ENCODE assay signal across 18 cellular contexts in the genomic region with DNA sequence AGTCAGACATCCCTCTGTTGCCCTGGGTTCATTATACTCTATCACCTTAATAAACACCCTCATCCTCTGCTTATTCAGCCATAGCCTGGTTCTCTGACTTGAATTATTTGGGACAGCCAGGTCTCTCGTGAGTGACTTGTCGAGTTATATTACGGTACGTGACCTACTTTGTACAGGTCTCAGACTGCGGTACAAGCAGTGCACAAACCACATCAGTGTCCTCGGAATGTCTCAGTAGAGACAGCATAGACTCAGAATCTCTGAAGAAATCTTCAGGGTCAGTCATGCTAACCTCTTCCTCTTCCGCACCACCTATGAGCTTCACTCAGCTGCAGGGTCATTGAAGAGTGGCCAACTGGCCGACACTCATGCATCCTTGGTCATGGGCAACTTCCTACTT.
DNase-seq lines count a peak whose midpoint lies in the region; ATAC-seq lines count a peak whose summit lies in the region.
"Had no signal": no experiment of that assay in that cellular context is flagged by ENCODE, and none has a peak within 500 bp of the region (broad histone marks: within the 10 kb centered on the region; RNA-seq: fewer than 3 reads in every experiment).

No MANE protein-coding gene starts in this region.

- POLR2A ChIA-PET in T-cell (lab: Charles Lee), result no interaction called here

- ATAC-seq in T-cell (replicated peaks in 1 of 4), result peak in 3 of 4 experiments; percentile 15 to 43 (median 37)
- ATAC-seq: GM12878 had no signal

- DNase-seq in activated naive CD8-positive, alpha-beta T cell treated with anti-CD3 and anti-CD28 coated beads for 36 hours, result no peak
- DNase-seq in T-cell (no peak), retina (peak; percentile 48), mucosa of gallbladder (ENCODE audit: low spot score) (no peak), NCI-H187 (lab: John Stamatoyannopoulos, UW) (no peak), DMS53 (lab: John Stamatoyannopoulos, UW) (no peak)
- peak; percentile 1 for DNase-seq in central memory CD4-positive, alpha-beta T cell
- DNase-seq: ACHN; BE2C; C1 segment of cervical spinal cord; CD4-positive, alpha-beta T cell; DMS153; DMS79 treated with DMSO at 0.1 percent for 48 hours; GF-D8; H9; IMR-90 had no signal

- H3K36me3 Mint-ChIP-seq in activated naive CD8-positive, alpha-beta T cell, result no peaks in the 10 kb centered on the region
- no peaks in the 10 kb centered on the region for H3K36me3 Mint-ChIP-seq in activated naive CD8-positive, alpha-beta T cell treated with anti-CD3 and anti-CD28 coated beads for 36 hours
- H3K36me3 Mint-ChIP-seq in T-cell, result no peaks in the 10 kb centered on the region

- H3K27ac Mint-ChIP-seq in activated naive CD8-positive, alpha-beta T cell, result peak overlapping the region; percentile 34
- H3K27ac Mint-ChIP-seq in activated naive CD8-positive, alpha-beta T cell treated with anti-CD3 and anti-CD28 coated beads for 36 hours, result no peak overlapping the region
- H3K27ac Mint-ChIP-seq in T-cell, result no peak overlapping the region
- H3K27ac Mint-ChIP-seq: CD4-positive, alpha-beta T cell; H9 had no signal

- no peaks in the 10 kb centered on the region for H3K9me3 Mint-ChIP-seq in activated naive CD8-positive, alpha-beta T cell (ENCODE audit: low read depth)
- H3K9me3 Mint-ChIP-seq in activated naive CD8-positive, alpha-beta T cell treated with anti-CD3 and anti-CD28 coated beads for 36 hours, result no peaks in the 10 kb centered on the region
- no peaks in the 10 kb centered on the region for H3K9me3 Mint-ChIP-seq in T-cell
- H3K9me3 Mint-ChIP-seq: CD4-positive, alpha-beta T cell; H9 had no signal

- peak overlapping the region; percentile 17 for H3K4me3 Mint-ChIP-seq in activated naive CD8-positive, alpha-beta T cell
- H3K4me3 Mint-ChIP-seq in activated naive CD8-positive, alpha-beta T cell treated with anti-CD3 and anti-CD28 coated beads for 36 hours, result no peak overlapping the region
- H3K4me3 Mint-ChIP-seq in T-cell, result no peak overlapping the region
- H3K4me3 Mint-ChIP-seq: CD4-positive, alpha-beta T cell; H9 had no signal

- H3K27me3 Mint-ChIP-seq in activated naive CD8-positive, alpha-beta T cell, result no peaks in the 10 kb centered on the region
- no peaks in the 10 kb centered on the region for H3K27me3 Mint-ChIP-seq in activated naive CD8-positive, alpha-beta T cell treated with anti-CD3 and anti-CD28 coated beads for 36 hours
- no peaks in the 10 kb centered on the region for H3K27me3 Mint-ChIP-seq in T-cell
- H3K27me3 Mint-ChIP-seq: CD4-positive, alpha-beta T cell had no signal

- CTCF ChIA-PET in T-cell (lab: Charles Lee), result interaction anchor here in 1 of 2 donors (0.6 kb wide), 1 partner anchor 11 kb away, joined by 3 read pairs; no protein-coding TSS in a partner anchor

- H3K4me1 Mint-ChIP-seq in activated naive CD8-positive, alpha-beta T cell (ENCODE audit: low read depth), result peaks cover 27% of the 10 kb centered on the region
- H3K4me1 Mint-ChIP-seq in activated naive CD8-positive, alpha-beta T cell treated with anti-CD3 and anti-CD28 coated beads for 36 hours, result peaks cover 13% of the 10 kb centered on the region
- peaks cover 15 to 32% (median 16%) of the 10 kb centered on the region in 3 donors for H3K4me1 Mint-ChIP-seq in T-cell

Comparison
In these comparisons a context has a peak if more than half of its experiments do, and no peak if none do; other contexts are left out.
1. DNase-seq: peak in central memory CD4-positive, alpha-beta T cell (single experiment) and retina (single experiment); none in activated naive CD8-positive, alpha-beta T cell treated with anti-CD3 and anti-CD28 coated beads for 36 hours (single experiment), T-cell (0 of 34), mucosa of gallbladder (single experiment), NCI-H187 (0 of 2) and DMS53 (single experiment).